Comparison of ENCODE assay signal across 36 cellular contexts in genomic region chr4:159855731-159856130, GRCh38.
"Had no signal": no experiment of that assay in that cellular context is flagged by ENCODE, and none has a peak within 500 bp of the region (broad histone marks: within the 10 kb centered on the region; RNA-seq: fewer than 3 reads in every experiment).

No MANE protein-coding gene starts in this region.

- H3K27me3 ChIP-seq: brain microvascular endothelial cell, Peyer's patch, SJSA1 had no signal

- H3K36me3 Mint-ChIP-seq: activated CD8-positive, alpha-beta memory T cell treated with anti-CD3 and anti-CD28 coated beads, Interleukin-2, amount 10 ng/mL, durations not matched to agents 7 days and 5 days; activated naive CD4-positive, alpha-beta T cell treated with anti-CD3 and anti-CD28 coated beads, Interleukin-2, amount 10 ng/mL, durations not matched to agents 7 days and 5 days; activated naive CD8-positive, alpha-beta T cell treated with anti-CD3 and anti-CD28 coated beads for 36 hours had no signal

- DNase-seq: activated B cell treated with CpG ODN at 0.5 μM for 24 hours; activated CD4-positive, alpha-beta memory T cell treated with anti-CD3 and anti-CD28 coated beads, Interleukin-2, amount 10 ng/mL, durations not matched to agents 7 days and 5 days; activated CD4-positive, alpha-beta T cell treated with anti-CD3 and anti-CD28 coated beads for 4 hours; activated CD4-positive, CD25-positive, alpha-beta regulatory T cell treated with anti-CD3 and anti-CD28 coated beads, Interleukin-2, amount 50 U/mL, for 72 hours; activated CD8-positive, alpha-beta memory T cell treated with anti-CD3 and anti-CD28 coated beads for 24 hours; activated CD8-positive, alpha-beta memory T cell treated with anti-CD3 and anti-CD28 coated beads, Interleukin-2, amount 10 ng/mL, durations not matched to agents 7 days and 5 days; activated CD8-positive, alpha-beta memory T cell treated with anti-CD3 and anti-CD28 coated beads, Interleukin-2, amount 50 U/mL, for 48 hours; activated effector memory CD4-positive, alpha-beta T cell treated with Interleukin-2 at 50 U/mL for 16 hours; activated naive CD4-positive, alpha-beta T cell treated with anti-CD3 and anti-CD28 coated beads, Interleukin-2, amount 10 ng/mL, durations not matched to agents 7 days and 5 days; activated naive CD8-positive, alpha-beta T cell treated with anti-CD3 and anti-CD28 coated beads for 36 hours; activated T-cell treated with anti-CD3 and anti-CD28 coated beads, Interleukin-2, amount 50 U/mL, for 48 hours; amniotic stem cell; aorta; brain microvascular endothelial cell; Kasumi-1; KG1; MG63; NCI-H1048; NCI-H1105 treated with DMSO at 0.1 percent for 48 hours; NCI-H1436; NCI-H1694; NCI-H1930; NCI-H2081 treated with DMSO at 0.1 percent for 48 hours; NCI-H226; NCI-H446 treated with DMSO at 0.1 percent for 48 hours; NCI-H526; NCI-H774; PC-3; Peyer's patch; RPMI8226; SHP77 treated with DMSO at 0.1 percent for 48 hours; SK-N-SH had no signal

- H3K4me3 Mint-ChIP-seq: activated B cell treated with CpG ODN at 0.5 μM for 24 hours; activated CD4-positive, alpha-beta memory T cell treated with anti-CD3 and anti-CD28 coated beads, Interleukin-2, amount 10 ng/mL, durations not matched to agents 7 days and 5 days; activated CD8-positive, alpha-beta memory T cell treated with anti-CD3 and anti-CD28 coated beads, Interleukin-2, amount 10 ng/mL, durations not matched to agents 7 days and 5 days; activated naive CD4-positive, alpha-beta T cell treated with anti-CD3 and anti-CD28 coated beads, Interleukin-2, amount 10 ng/mL, durations not matched to agents 7 days and 5 days; activated naive CD8-positive, alpha-beta T cell treated with anti-CD3 and anti-CD28 coated beads for 36 hours; central memory CD8-positive, alpha-beta T cell; T-helper 1 cell treated with Interleukin-12 subunit alpha and Interleukin-12 subunit beta and Interleukin-4 antibody, amounts not matched to agents 30 μg/mL and 1 μg/mL, for 36 hours; T-helper 2 cell treated with Interferon-gamma antibody and Interleukin-4, amounts not matched to agents 5 μg/mL and 100 μg/mL, for 36 hours had no signal

- H3K4me1 Mint-ChIP-seq: activated B cell treated with CpG ODN at 0.5 μM for 24 hours; activated CD4-positive, alpha-beta memory T cell treated with anti-CD3 and anti-CD28 coated beads, Interleukin-2, amount 10 ng/mL, durations not matched to agents 7 days and 5 days; activated CD8-positive, alpha-beta memory T cell treated with anti-CD3 and anti-CD28 coated beads, Interleukin-2, amount 10 ng/mL, durations not matched to agents 7 days and 5 days; activated naive CD4-positive, alpha-beta T cell treated with anti-CD3 and anti-CD28 coated beads, Interleukin-2, amount 10 ng/mL, durations not matched to agents 7 days and 5 days; activated naive CD8-positive, alpha-beta T cell treated with anti-CD3 and anti-CD28 coated beads for 36 hours; central memory CD8-positive, alpha-beta T cell had no signal

- H3K27ac Mint-ChIP-seq: activated B cell treated with CpG ODN at 0.5 μM for 24 hours; activated CD4-positive, alpha-beta memory T cell treated with anti-CD3 and anti-CD28 coated beads, Interleukin-2, amount 10 ng/mL, durations not matched to agents 7 days and 5 days; activated CD8-positive, alpha-beta memory T cell treated with anti-CD3 and anti-CD28 coated beads, Interleukin-2, amount 10 ng/mL, durations not matched to agents 7 days and 5 days; activated naive CD4-positive, alpha-beta T cell treated with anti-CD3 and anti-CD28 coated beads, Interleukin-2, amount 10 ng/mL, durations not matched to agents 7 days and 5 days; activated naive CD8-positive, alpha-beta T cell treated with anti-CD3 and anti-CD28 coated beads for 36 hours; T-helper 1 cell treated with Interleukin-12 subunit alpha and Interleukin-12 subunit beta and Interleukin-4 antibody, amounts not matched to agents 30 μg/mL and 1 μg/mL, for 36 hours; T-helper 2 cell treated with Interferon-gamma antibody and Interleukin-4, amounts not matched to agents 5 μg/mL and 100 μg/mL, for 36 hours had no signal

- H3K4me1 ChIP-seq: Peyer's patch, SJSA1 had no signal

- H3K36me3 ChIP-seq: brain microvascular endothelial cell, MG63, Peyer's patch, SJSA1 had no signal

- H3K4me2 ChIP-seq: SK-N-SH had no signal

- H3K9me3 ChIP-seq: MG63, Peyer's patch, SJSA1, SK-N-SH had no signal

- ATAC-seq: activated CD8-positive, alpha-beta memory T cell treated with anti-CD3 and anti-CD28 coated beads, Interleukin-2, amount 10 ng/mL, durations not matched to agents 7 days and 5 days; PC-3 had no signal

- H3K4me3 ChIP-seq: MG63, Peyer's patch, SJSA1 had no signal

- H3K9ac ChIP-seq: SK-N-SH had no signal

- H3K27ac ChIP-seq: brain microvascular endothelial cell, Peyer's patch, SJSA1 had no signal

- H3K9me3 Mint-ChIP-seq: activated CD4-positive, alpha-beta memory T cell treated with anti-CD3 and anti-CD28 coated beads, Interleukin-2, amount 10 ng/mL, durations not matched to agents 7 days and 5 days; activated naive CD8-positive, alpha-beta T cell treated with anti-CD3 and anti-CD28 coated beads for 36 hours; T-helper 1 cell treated with Interleukin-12 subunit alpha and Interleukin-12 subunit beta and Interleukin-4 antibody, amounts not matched to agents 30 μg/mL and 1 μg/mL, for 36 hours; T-helper 2 cell treated with Interferon-gamma antibody and Interleukin-4, amounts not matched to agents 5 μg/mL and 100 μg/mL, for 36 hours had no signal
